Comparison of ENCODE assay signal across 8 cellular contexts in genomic region chr19:46728693-46729339, GRCh38. TPM values are rescaled to one million over a fixed set of nuclear protein-coding genes. Genes with fewer than 3 reads are reported as not detected.
DNase-seq lines count a peak whose midpoint lies in the region; ATAC-seq and TF ChIP-seq lines count a peak whose summit lies in the region.

No MANE protein-coding gene starts in this region.

- no peaks in the 10 kb centered on the region for H3K4me1 ChIP-seq in breast epithelium

- H3K4me3 ChIP-seq in breast epithelium = no peak overlapping the region

- TF ChIP-seq POLR2A in breast epithelium (IDR thresholded peaks at IDR 0.05) = no peak

- peaks cover 10% of the 10 kb centered on the region for H3K36me3 ChIP-seq in breast epithelium

- peak in 2 of 3 donors; percentile 80 to 87 for TF ChIP-seq CTCF in breast epithelium (IDR thresholded peaks at IDR 0.05)

- DNase-seq in DMS53 treated with DMSO at 0.1 percent for 48 hours (lab: John Stamatoyannopoulos, UW; ENCODE audit: unreplicated experiment) = peak; percentile 49
- DNase-seq in KG1 (lab: John Stamatoyannopoulos, UW) = peak; percentile 12
- DNase-seq in activated CD4-positive, CD25-positive, alpha-beta regulatory T cell (lab: John Stamatoyannopoulos, UW) = peak; percentile 70 to 81 (median 74)
- DNase-seq in breast epithelium (ENCODE audit: low spot score in 2 of 2) = no peak
- DNase-seq in left colon = peak; percentile 58 to 89
- peak; percentile 58 to 79 (median 60) for DNase-seq in stimulated activated CD4-positive, alpha-beta T cell treated with anti-CD3 and anti-CD28 coated beads, TNF-alpha, amount 100 ng/mL, for 1 hour (ENCODE audit: low read depth in 3 of 3, low spot score in 1 of 3)

- H3K9me3 ChIP-seq in breast epithelium = no peaks in the 10 kb centered on the region

- intact Hi-C loops in breast epithelium (cut with DNase I; ENCODE audit: low total_unique reads) = no loop called here
- intact Hi-C loops in left colon (cut with DNase I, micrococcal nuclease) = no loop called here

- H3K27me3 ChIP-seq in breast epithelium = no peaks in the 10 kb centered on the region

- peak; percentile 82 for ATAC-seq in left colon
- no peak for ATAC-seq in HG02610 (IDR thresholded peaks at IDR 0.05; ENCODE audit: unreplicated experiment)
- no peak for ATAC-seq in GM18502 (IDR thresholded peaks at IDR 0.05; ENCODE audit: poor library complexity, unreplicated experiment)

- H3K27ac ChIP-seq in breast epithelium = peak overlapping the region in 1 of 2 donors; percentile 8

RNA-seq across cellular contexts. Expression of gene PRKD2, which starts 11.9 kb away (rescaled TPM):
- total RNA-seq in breast epithelium (10 to 100 TPM; 13.1 to 36.7 (median 25.5) TPM), left colon (10 to 100 TPM; 62.5 to 64.4 TPM)

RNA-seq across cellular contexts. Expression of gene FKRP, which starts 17.0 kb away (rescaled TPM):
- 10 to 100 TPM; 11.4 to 23.1 (median 12.1) TPM for total RNA-seq in breast epithelium
- total RNA-seq in left colon = 10 to 100 TPM; 10.2 to 10.8 TPM

RNA-seq across cellular contexts. Expression of gene STRN4, which starts 17.4 kb away (rescaled TPM):
- total RNA-seq in breast epithelium (10 to 100 TPM; 45.0 to 57.0 (median 53.7) TPM), left colon (10 to 100 TPM; 69.2 to 74.9 TPM)

RNA-seq across cellular contexts. Expression of gene SLC1A5, which starts 59.6 kb away (rescaled TPM):
- total RNA-seq in breast epithelium (100 to 1,000 TPM; 121 to 146 (median 121) TPM), left colon (100 to 1,000 TPM in 1 of 2 donors, 10 to 100 TPM in 1; 88.5 to 145 TPM)

Comparison
In these comparisons a context has a peak if more than half of its experiments do, and no peak if none do; other contexts are left out.
1. DNase-seq: peak in DMS53 treated with DMSO at 0.1 percent for 48 hours (single experiment), KG1 (single experiment), activated CD4-positive, CD25-positive, alpha-beta regulatory T cell (4 of 4), left colon (2 of 2) and stimulated activated CD4-positive, alpha-beta T cell treated with anti-CD3 and anti-CD28 coated beads, TNF-alpha, amount 100 ng/mL, for 1 hour (3 of 3); none in breast epithelium (0 of 2).